1 cellular context compared by ENCODE assay signal in genomic region chr9:471320-471719, GRCh38.
TF ChIP-seq lines count a peak whose summit lies in the region.

No MANE protein-coding gene starts in this region.

TF ChIP-seq in HCT116, 20 proteins besides CTCF, POLR2A, EP300 and RAD21 (continued from another document):
- no peak for TF ChIP-seq ZFX (IDR thresholded peaks at IDR 0.05)
